In genomic region chr16:69253796-69254426, GRCh38 we compare ENCODE assay signal across 15 cellular contexts. TPM values are rescaled to one million over a fixed set of nuclear protein-coding genes. Genes with fewer than 3 reads are reported as not detected.
DNase-seq lines count a peak whose midpoint lies in the region; ATAC-seq and TF ChIP-seq lines count a peak whose summit lies in the region.
"Had no signal": no experiment of that assay in that cellular context is flagged by ENCODE, and none has a peak within 500 bp of the region (broad histone marks: within the 10 kb centered on the region; RNA-seq: fewer than 3 reads in every experiment).

No MANE protein-coding gene starts in this region.

- H3K56ac ChIP-seq in H9 (ENCODE audit: insufficient read length, low read depth, low read length) (no peak overlapping the region), mesendoderm (ENCODE audit: low read length) (no peak overlapping the region)

- H3K9me3 ChIP-seq in H9 (ENCODE audit: control insufficient read depth, low read depth, low read length) (no peaks in the 10 kb centered on the region), suprapubic skin (no peaks in the 10 kb centered on the region), smooth muscle cell (replicated peaks; ENCODE audit: low read depth) (no peaks in the 10 kb centered on the region)

- no peak overlapping the region for H2BK5ac ChIP-seq in H9 (ENCODE audit: insufficient read length, low read length)
- no peak overlapping the region for H2BK5ac ChIP-seq in mesendoderm (ENCODE audit: low read length)

- no peak overlapping the region for H2BK20ac ChIP-seq in H9 (ENCODE audit: low read depth, low read length, poor library complexity, severe bottlenecking)

- H3K23ac ChIP-seq in H9 (ENCODE audit: insufficient read length, low read depth, low read length) (no peak overlapping the region), mesendoderm (ENCODE audit: low read length) (no peak overlapping the region)

- no peaks in the 10 kb centered on the region for H3K23me2 ChIP-seq in H9 (ENCODE audit: insufficient read length, low read depth, low read length, poor library complexity, severe bottlenecking)

- H4K20me1 ChIP-seq in H9 (ENCODE audit: control insufficient read depth, insufficient read depth, insufficient read length): no peaks in the 10 kb centered on the region
- peaks cover 26% of the 10 kb centered on the region for H4K20me1 ChIP-seq in smooth muscle cell (ENCODE audit: low read depth)

- TF ChIP-seq EP300 in suprapubic skin (IDR thresholded peaks at IDR 0.05): no peak

- ATAC-seq in GM21529 (IDR thresholded peaks at IDR 0.05; ENCODE audit: unreplicated experiment): no peak
- ATAC-seq in GM21717 (IDR thresholded peaks at IDR 0.05; ENCODE audit: unreplicated experiment): no peak
- ATAC-seq: foreskin keratinocyte; stimulated activated memory B cell treated with anti-CD40 and anti-IgM and Interleukin-4, amounts not matched to agents 10 μg/mL and 1 μg/mL and 100 μg/mL, for 72 hours had no signal

- H3K18ac ChIP-seq in H9 (ENCODE audit: insufficient read length, low read depth, low read length) (no peak overlapping the region), mesendoderm (ENCODE audit: low read length) (no peak overlapping the region)

- no peak overlapping the region for H3K14ac ChIP-seq in H9 (ENCODE audit: insufficient read depth, low read length)

- H4K8ac ChIP-seq in H9 (replicated peaks; ENCODE audit: insufficient read length, low read depth, low read length) (no peak overlapping the region), mesendoderm (ENCODE audit: low read depth, low read length) (no peak overlapping the region)

- H2AFZ ChIP-seq in H9 (ENCODE audit: low read length): no peak overlapping the region
- H2AFZ ChIP-seq in smooth muscle cell (ENCODE audit: low read depth): no peak overlapping the region

- H3K9me3 Mint-ChIP-seq in H9: no peaks in the 10 kb centered on the region
- H3K9me3 Mint-ChIP-seq: activated CD4-positive, alpha-beta memory T cell treated with anti-CD3 and anti-CD28 coated beads for 36 hours; stimulated activated memory B cell treated with anti-CD40 and anti-IgM and Interleukin-4, amounts not matched to agents 10 μg/mL and 1 μg/mL and 100 μg/mL, for 72 hours; T-helper 1 cell treated with Interleukin-12 subunit alpha and Interleukin-12 subunit beta and Interleukin-4 antibody, amounts not matched to agents 30 μg/mL and 1 μg/mL, for 36 hours had no signal

- no peaks in the 10 kb centered on the region for H3K79me1 ChIP-seq in H9 (ENCODE audit: insufficient read depth, low read depth, low read length, poor library complexity, severe bottlenecking)
- H3K79me1 ChIP-seq in mesendoderm (ENCODE audit: low read length): no peaks in the 10 kb centered on the region

- H3K27ac ChIP-seq in H9 (ENCODE audit: insufficient read length, low read depth, low read length) (no peak overlapping the region), mesendoderm (ENCODE audit: low read depth, low read length) (no peak overlapping the region), suprapubic skin (peak overlapping the region; percentile 88), smooth muscle cell (ENCODE audit: low read depth) (no peak overlapping the region)
- H3K27ac ChIP-seq: foreskin keratinocyte had no signal

- no peak overlapping the region for H2AK5ac ChIP-seq in H9 (ENCODE audit: insufficient read length, low read length)
- no peak overlapping the region for H2AK5ac ChIP-seq in mesendoderm (ENCODE audit: low read length)

- no peak overlapping the region for H3K9ac ChIP-seq in H9 (ENCODE audit: extremely low read depth, insufficient read length, low read length)
- no peak overlapping the region for H3K9ac ChIP-seq in mesendoderm (ENCODE audit: low read length)
- no peak overlapping the region for H3K9ac ChIP-seq in smooth muscle cell (ENCODE audit: low read depth)

- TF ChIP-seq CTCF in H9 (conservative IDR thresholded peaks at IDR 0.05): no peak
- TF ChIP-seq CTCF in suprapubic skin (IDR thresholded peaks at IDR 0.05): no peak
- TF ChIP-seq CTCF in smooth muscle cell (IDR thresholded peaks at IDR 0.05; ENCODE audit: borderline replicate concordance, insufficient read depth, poor library complexity, severe bottlenecking): no peak

- H3K4me3 Mint-ChIP-seq in H9: no peak overlapping the region
- H3K4me3 Mint-ChIP-seq: activated CD4-positive, alpha-beta memory T cell treated with anti-CD3 and anti-CD28 coated beads for 36 hours; stimulated activated memory B cell treated with anti-CD40 and anti-IgM and Interleukin-4, amounts not matched to agents 10 μg/mL and 1 μg/mL and 100 μg/mL, for 72 hours; T-helper 1 cell treated with Interleukin-12 subunit alpha and Interleukin-12 subunit beta and Interleukin-4 antibody, amounts not matched to agents 30 μg/mL and 1 μg/mL, for 36 hours had no signal

- H3F3A ChIP-seq in smooth muscle cell (ENCODE audit: low read depth): no peaks in the 10 kb centered on the region

- DNase-seq in H9 (no peak), mesendoderm (peak; percentile 14), suprapubic skin (ENCODE audit: low spot score in 2 of 2) (no peak), smooth muscle cell (lab: John Stamatoyannopoulos, UW; ENCODE audit: unreplicated experiment) (no peak), DMS53 treated with DMSO at 0.1 percent for 48 hours (lab: John Stamatoyannopoulos, UW; ENCODE audit: unreplicated experiment) (no peak)
- DNase-seq in central memory CD4-positive, alpha-beta T cell: peak; percentile 7
- DNase-seq: activated CD4-positive, alpha-beta memory T cell treated with anti-CD3 and anti-CD28 coated beads for 36 hours; activated naive CD4-positive, alpha-beta T cell treated with anti-CD3 and anti-CD28 coated beads, Interleukin-2, amount 50 U/mL, for 16 hours; foreskin keratinocyte; kidney glomerular epithelial cell; stimulated activated CD4-positive, alpha-beta T cell treated with anti-CD3 and anti-CD28 coated beads, Interleukin-1b, Interleukin-23, amount 100 ng/mL, for 48 hours had no signal

- no peak for TF ChIP-seq POLR2A in suprapubic skin (IDR thresholded peaks at IDR 0.05)

- H3K4me1 ChIP-seq in H9 (ENCODE audit: insufficient read depth, low read length) (no peaks in the 10 kb centered on the region), mesendoderm (ENCODE audit: control insufficient read depth, low read depth, low read length) (no peaks in the 10 kb centered on the region), suprapubic skin (peaks cover 36% of the 10 kb centered on the region), smooth muscle cell (ENCODE audit: low read depth) (no peaks in the 10 kb centered on the region)

- H3K4me2 ChIP-seq in H9 (ENCODE audit: insufficient read depth, insufficient read length, low read length) (no peak overlapping the region), mesendoderm (ENCODE audit: low read length) (no peak overlapping the region), smooth muscle cell (no peak overlapping the region)

- H3K79me2 ChIP-seq in H9 (ENCODE audit: insufficient read depth, low read length) (no peaks in the 10 kb centered on the region), mesendoderm (ENCODE audit: control insufficient read depth, insufficient read depth, low read length) (no peaks in the 10 kb centered on the region), smooth muscle cell (ENCODE audit: low read depth) (peaks cover 16% of the 10 kb centered on the region)

- no peaks in the 10 kb centered on the region for H3K27me3 Mint-ChIP-seq in H9 (ENCODE audit: low read depth)
- H3K27me3 Mint-ChIP-seq: activated CD4-positive, alpha-beta memory T cell treated with anti-CD3 and anti-CD28 coated beads for 36 hours; stimulated activated memory B cell treated with anti-CD40 and anti-IgM and Interleukin-4, amounts not matched to agents 10 μg/mL and 1 μg/mL and 100 μg/mL, for 72 hours had no signal

- H2BK15ac ChIP-seq in H9 (ENCODE audit: low read depth, low read length) (no peak overlapping the region), mesendoderm (replicated peaks; ENCODE audit: low read depth) (no peak overlapping the region)

- H4K91ac ChIP-seq in H9 (ENCODE audit: insufficient read length, low read depth, low read length): no peak overlapping the region

- no peaks in the 10 kb centered on the region for H3K36me3 ChIP-seq in mesendoderm (ENCODE audit: control insufficient read depth, insufficient read depth, low read length)
- H3K36me3 ChIP-seq in suprapubic skin: peaks cover 8% of the 10 kb centered on the region
- no peaks in the 10 kb centered on the region for H3K36me3 ChIP-seq in smooth muscle cell (ENCODE audit: low read depth)

- no peak overlapping the region for H3K4me3 ChIP-seq in mesendoderm (ENCODE audit: low read length)
- H3K4me3 ChIP-seq in suprapubic skin: no peak overlapping the region
- H3K4me3 ChIP-seq in smooth muscle cell: no peak overlapping the region

- no peak overlapping the region for H3K4ac ChIP-seq in H9 (ENCODE audit: low read depth, low read length)
- H3K4ac ChIP-seq in mesendoderm (ENCODE audit: low read depth, low read length): no peak overlapping the region

- H3K27me3 ChIP-seq in H9 (ENCODE audit: insufficient read depth, low read length): no peaks in the 10 kb centered on the region
- no peaks in the 10 kb centered on the region for H3K27me3 ChIP-seq in mesendoderm (ENCODE audit: insufficient read depth, low read length, poor library complexity)
- no peaks in the 10 kb centered on the region for H3K27me3 ChIP-seq in suprapubic skin
- H3K27me3 ChIP-seq in smooth muscle cell (ENCODE audit: low read depth): no peaks in the 10 kb centered on the region
- H3K27me3 ChIP-seq: foreskin keratinocyte had no signal

- no peaks in the 10 kb centered on the region for H3K4me1 Mint-ChIP-seq in H9
- H3K4me1 Mint-ChIP-seq: stimulated activated memory B cell treated with anti-CD40 and anti-IgM and Interleukin-4, amounts not matched to agents 10 μg/mL and 1 μg/mL and 100 μg/mL, for 72 hours had no signal

- peaks cover 10 to 18% (median 10%) of the 10 kb centered on the region in 3 experiments; a peak in 6 of 7 replicates for H3K36me3 Mint-ChIP-seq in H9 (ENCODE audit: insufficient read depth in 1 of 3, low read depth in 3 of 3)
- H3K36me3 Mint-ChIP-seq: stimulated activated memory B cell treated with anti-CD40 and anti-IgM and Interleukin-4, amounts not matched to agents 10 μg/mL and 1 μg/mL and 100 μg/mL, for 72 hours had no signal

- H3T11ph ChIP-seq in H9 (ENCODE audit: low read length): no peak overlapping the region

- H4K5ac ChIP-seq in H9 (ENCODE audit: insufficient read length, low read depth, low read length): no peak overlapping the region
- H4K5ac ChIP-seq in mesendoderm (ENCODE audit: low read length): no peak overlapping the region

- H2BK120ac ChIP-seq in H9 (ENCODE audit: low read depth, low read length, poor library complexity, severe bottlenecking): no peak overlapping the region
- H2BK120ac ChIP-seq in mesendoderm (ENCODE audit: low read depth, low read length): no peak overlapping the region

- H3K27ac Mint-ChIP-seq in H9: peak overlapping the region in 2 of 3 experiments; percentile 5 to 45; a peak in 2 of 7 replicates
- H3K27ac Mint-ChIP-seq: activated CD4-positive, alpha-beta memory T cell treated with anti-CD3 and anti-CD28 coated beads for 36 hours; stimulated activated memory B cell treated with anti-CD40 and anti-IgM and Interleukin-4, amounts not matched to agents 10 μg/mL and 1 μg/mL and 100 μg/mL, for 72 hours; T-helper 1 cell treated with Interleukin-12 subunit alpha and Interleukin-12 subunit beta and Interleukin-4 antibody, amounts not matched to agents 30 μg/mL and 1 μg/mL, for 36 hours had no signal

- H2BK12ac ChIP-seq in H9 (ENCODE audit: insufficient read length, low read depth, low read length): no peak overlapping the region

- no CpG with 5 or more reads among the region's 5 CpGs for WGBS in H9 (ENCODE audit: extremely low coverage, insufficient read length, low lambda C conversion rate)
- WGBS in mesendoderm (ENCODE audit: extremely low coverage, insufficient coverage, low lambda C conversion rate): no CpG with 5 or more reads among the region's 5 CpGs
- 42% methylated on average over 5 of the region's 5 CpGs for WGBS in suprapubic skin
- 81% methylated on average over 5 of the region's 5 CpGs for WGBS in smooth muscle cell (ENCODE audit: low lambda C conversion rate)

RNA-seq across cellular contexts. Expression of gene VPS4A, which starts 57.2 kb away (rescaled TPM):
- total RNA-seq in H9 (2021): 27.1 and 28.3 TPM in 2 replicates
- polyA plus RNA-seq in mesendoderm (2013, experiment 1 of 2): 33.5 TPM
- polyA plus RNA-seq in mesendoderm (2013, experiment 2 of 2): 35.0 TPM
- 10 to 100 TPM; 32.5 to 46.6 (median 37.6) TPM for total RNA-seq in suprapubic skin
- total RNA-seq in smooth muscle cell: 18.7 and 21.5 TPM in 2 replicates
- 39.9 and 48.1 TPM in 2 replicates for polyA plus RNA-seq in smooth muscle cell

Comparison
In these comparisons a context has a peak if more than half of its experiments do, and no peak if none do; other contexts are left out.
1. DNase-seq: peak in central memory CD4-positive, alpha-beta T cell (single experiment) and mesendoderm (single experiment); none in H9 (single experiment), suprapubic skin (0 of 2), smooth muscle cell (single experiment) and DMS53 treated with DMSO at 0.1 percent for 48 hours (single experiment).